ENCODE assay signal across 9 cellular contexts in the genomic region with DNA sequence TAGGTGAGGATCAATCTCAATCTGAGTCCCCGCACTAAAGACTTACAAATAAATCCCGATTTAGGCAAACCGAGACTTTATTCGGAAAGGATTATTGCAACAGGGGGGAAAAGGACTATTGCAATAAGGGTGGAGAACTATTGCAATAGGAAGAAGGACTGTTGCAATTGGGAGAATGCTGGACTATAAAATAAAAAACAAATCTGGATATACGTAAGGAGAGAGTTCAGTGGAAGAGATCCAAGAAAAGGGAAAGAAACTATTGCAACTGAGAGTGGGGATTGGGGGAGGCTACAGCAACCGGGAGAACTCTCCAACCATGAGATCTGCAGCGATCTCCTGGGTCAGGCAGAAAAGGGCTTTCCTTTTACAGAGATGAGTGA. TPM values are rescaled to one million over a fixed set of nuclear protein-coding genes. Genes with fewer than 3 reads are reported as not detected.
DNase-seq lines count a peak whose midpoint lies in the region; ATAC-seq and TF ChIP-seq lines count a peak whose summit lies in the region.
"Had no signal": no experiment of that assay in that cellular context is flagged by ENCODE, and none has a peak within 500 bp of the region (broad histone marks: within the 10 kb centered on the region; RNA-seq: fewer than 3 reads in every experiment).

No MANE protein-coding gene starts in this region.

- no peaks in the 10 kb centered on the region for H3K36me3 ChIP-seq in left ventricle myocardium inferior
- H3K36me3 ChIP-seq in urinary bladder (ENCODE audit: insufficient read depth) = no peaks in the 10 kb centered on the region

- ATAC-seq in left ventricle myocardium superior = no peak

- in situ Hi-C loops in astrocyte of the spinal cord (cut with HindIII; ENCODE audit: low sequenced_read_pairs) = no loop called here
- in situ Hi-C loops in GM13977 (cut with MboI; ENCODE audit: low pct_unique_long_range_greater_than_20kb, low sequenced_read_pairs, unreplicated experiment) = no loop called here

- H3K27me3 ChIP-seq in left ventricle myocardium inferior (ENCODE audit: low read depth) (no peaks in the 10 kb centered on the region), mononuclear cell (ENCODE audit: insufficient read depth, low read length) (no peaks in the 10 kb centered on the region)

- H3K4me3 ChIP-seq in left ventricle myocardium inferior (peak overlapping the region; percentile 85), astrocyte of the spinal cord (ENCODE audit: low read depth, low read length) (peak overlapping the region; percentile 72), mononuclear cell (ENCODE audit: low read length) (peak overlapping the region; percentile 81), urinary bladder (ENCODE audit: low read depth, low read length) (peak overlapping the region; percentile 5)

- no peak for DNase-seq in left ventricle myocardium inferior
- no peak for DNase-seq in left ventricle myocardium superior
- DNase-seq in astrocyte of the spinal cord (ENCODE audit: low read depth, low spot score) = no peak
- no peak for DNase-seq in GM13977 (ENCODE audit: low spot score)
- no peak for DNase-seq in NCI-H2196 (lab: John Stamatoyannopoulos, UW; ENCODE audit: unreplicated experiment)
- no peak for DNase-seq in NAMALWA (ENCODE audit: low spot score)
- DNase-seq: GDM1 had no signal

- H3K27ac ChIP-seq in left ventricle myocardium inferior (replicated peaks) (peak overlapping the region; percentile 97), urinary bladder (ENCODE audit: low read depth) (no peak overlapping the region)

- peaks cover 40% of the 10 kb centered on the region for H3K4me1 ChIP-seq in left ventricle myocardium inferior
- peaks cover 25% of the 10 kb centered on the region for H3K4me1 ChIP-seq in mononuclear cell (ENCODE audit: insufficient read depth, low read length)
- no peaks in the 10 kb centered on the region for H3K4me1 ChIP-seq in urinary bladder (ENCODE audit: insufficient read depth)

- H3K9me3 ChIP-seq in left ventricle myocardium inferior (replicated peaks) = no peaks in the 10 kb centered on the region
- H3K9me3 ChIP-seq in mononuclear cell (ENCODE audit: low read depth, low read length) = no peaks in the 10 kb centered on the region

- intact Hi-C loops in left ventricle myocardium inferior (cut with micrococcal nuclease) = no loop called here
- intact Hi-C loops in left ventricle myocardium superior (cut with micrococcal nuclease) = no loop called here

- no peak for TF ChIP-seq CTCF in left ventricle myocardium inferior (IDR thresholded peaks at IDR 0.05; ENCODE audit: borderline replicate concordance)
- TF ChIP-seq CTCF in astrocyte of the spinal cord (IDR thresholded peaks at IDR 0.05; ENCODE audit: low read depth, low read length) = no peak
- no peak for TF ChIP-seq CTCF in GM13977 (IDR thresholded peaks at IDR 0.05; ENCODE audit: extremely low read depth, insufficient read depth, missing control alignments)

- 55% methylated on average over 7 of the region's 7 CpGs for WGBS in urinary bladder

RNA-seq across cellular contexts. Expression of a gene that starts 1.2 kb away (rescaled TPM):
- total RNA-seq in left ventricle myocardium inferior = 18.5 TPM
- 20.5 TPM for total RNA-seq in left ventricle myocardium superior
- 16.7 TPM for total RNA-seq in mononuclear cell
- total RNA-seq in urinary bladder = 33.6 TPM
- 8.6 TPM for polyA plus RNA-seq in urinary bladder

RNA-seq across cellular contexts. Expression of a gene that starts 12.1 kb away (rescaled TPM):
- total RNA-seq in left ventricle myocardium inferior (7.9 TPM), left ventricle myocardium superior (6.9 TPM), mononuclear cell (55.2 TPM), urinary bladder (75.6 TPM)
- 5.1 TPM for polyA plus RNA-seq in urinary bladder

Comparison
In these comparisons a context has a peak if more than half of its experiments do, and no peak if none do; other contexts are left out.
1. H3K4me3 ChIP-seq: peak in every context shown above with its lines; median percentile 85 in left ventricle myocardium inferior; 81 in mononuclear cell; 72 in astrocyte of the spinal cord; 5 in urinary bladder.